22 cellular contexts compared by ENCODE assay signal in genomic region chr7:4052126-4052525, GRCh38.
"Had no signal": no experiment of that assay in that cellular context is flagged by ENCODE, and none has a peak within 500 bp of the region (broad histone marks: within the 10 kb centered on the region; RNA-seq: fewer than 3 reads in every experiment).

No MANE protein-coding gene starts in this region.

- H3K4me3 Mint-ChIP-seq: activated naive CD8-positive, alpha-beta T cell; activated T-cell treated with anti-CD3 and anti-CD28 coated beads, Interleukin-2, amount 50 U/mL, for 72 hours; memory B cell; natural killer cell; T-helper 1 cell treated with Interleukin-12 subunit alpha and Interleukin-12 subunit beta and Interleukin-4 antibody, amounts not matched to agents 30 μg/mL and 1 μg/mL, for 36 hours; type B pancreatic cell had no signal

- H3K36me3 Mint-ChIP-seq: activated naive CD8-positive, alpha-beta T cell; memory B cell; natural killer cell had no signal

- H3K4me1 Mint-ChIP-seq: memory B cell, natural killer cell had no signal

- H3K27ac Mint-ChIP-seq: activated naive CD8-positive, alpha-beta T cell; activated T-cell treated with anti-CD3 and anti-CD28 coated beads, Interleukin-2, amount 50 U/mL, for 72 hours; memory B cell; natural killer cell; progenitor cell of endocrine pancreas; T-helper 1 cell treated with Interleukin-12 subunit alpha and Interleukin-12 subunit beta and Interleukin-4 antibody, amounts not matched to agents 30 μg/mL and 1 μg/mL, for 36 hours; type B pancreatic cell had no signal

- H3K27me3 Mint-ChIP-seq: progenitor cell of endocrine pancreas, type B pancreatic cell had no signal

- DNase-seq: activated CD4-positive, alpha-beta T cell treated with anti-CD3 and anti-CD28 coated beads for 4 hours; activated CD4-positive, alpha-beta T cell treated with anti-CD3 and anti-CD28 coated beads, Interleukin-2, amount 50 U/mL, for 4 hours; activated effector memory CD4-positive, alpha-beta T cell treated with Interleukin-2 at 50 U/mL for 16 hours; activated naive CD4-positive, alpha-beta T cell treated with Interleukin-2 at 50 U/mL for 16 hours; activated T-cell treated with anti-CD3 and anti-CD28 coated beads for 4 hours; activated T-cell treated with anti-CD3 and anti-CD28 coated beads, Interleukin-2, amount 50 U/mL, for 72 hours; brain microvascular endothelial cell; dorsolateral prefrontal cortex; effector memory CD4-positive, alpha-beta T cell; gastrocnemius medialis; left cardiac atrium; natural killer cell; stimulated activated CD4-positive, alpha-beta T cell treated with anti-CD3 and anti-CD28 coated beads, Interleukin-4, amount 100 ng/mL, for 1 hour; stimulated activated naive CD8-positive, alpha-beta T cell treated with anti-CD3 and anti-CD28 coated beads, Interleukin-15, Interleukin-2, amounts not matched to agents 100 U/mL and 50 U/mL, for 24 hours; substantia nigra; SW 1271; T-helper 9 cell had no signal

- H3K9me3 Mint-ChIP-seq: natural killer cell; T-helper 1 cell treated with Interleukin-12 subunit alpha and Interleukin-12 subunit beta and Interleukin-4 antibody, amounts not matched to agents 30 μg/mL and 1 μg/mL, for 36 hours had no signal

- ATAC-seq: activated T-cell treated with anti-CD3 and anti-CD28 coated beads, Interleukin-2, amount 50 U/mL, for 72 hours; gastrocnemius medialis; left cardiac atrium; natural killer cell; stimulated activated naive CD8-positive, alpha-beta T cell treated with anti-CD3 and anti-CD28 coated beads, Interleukin-15, Interleukin-2, amounts not matched to agents 100 U/mL and 50 U/mL, for 24 hours had no signal
